9 cellular contexts compared by ENCODE assay signal in the genomic region with DNA sequence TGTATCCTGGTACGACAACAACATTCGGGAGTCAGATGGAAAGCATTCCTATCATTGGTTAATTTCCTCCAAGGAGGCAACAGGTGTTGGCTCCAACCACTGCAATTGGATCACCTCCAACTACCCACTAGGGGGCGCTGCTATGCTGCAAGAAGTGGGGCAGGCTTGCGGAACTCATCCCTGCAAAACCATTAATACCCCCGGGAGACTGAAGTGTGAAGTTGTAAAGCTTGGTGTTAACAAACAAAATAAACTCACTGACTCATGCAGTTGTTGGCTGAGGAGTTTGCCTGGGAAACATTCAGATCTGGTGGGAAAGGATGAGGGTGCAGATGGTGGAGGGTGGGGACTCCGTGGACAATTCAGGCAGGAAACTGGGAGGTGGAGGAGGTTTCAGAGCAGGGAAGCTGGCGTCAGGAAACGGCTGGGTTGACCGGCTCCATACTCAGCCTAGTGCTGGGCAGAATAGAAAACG.
DNase-seq lines count a peak whose midpoint lies in the region; ATAC-seq and TF ChIP-seq lines count a peak whose summit lies in the region.
"Had no signal": no experiment of that assay in that cellular context is flagged by ENCODE, and none has a peak within 500 bp of the region (broad histone marks: within the 10 kb centered on the region; RNA-seq: fewer than 3 reads in every experiment).

No MANE protein-coding gene starts in this region.

- no peaks in the 10 kb centered on the region for H3K4me1 Mint-ChIP-seq in endodermal cell

- H3K4me3 ChIP-seq in endodermal cell (ENCODE audit: low read length): no peak overlapping the region
- no peak overlapping the region for H3K4me3 ChIP-seq in mesenchymal stem cell (ENCODE audit: insufficient read depth in 1 of 2, low read depth in 1 of 2, low read length in 2 of 2)

- peak overlapping the region in 1 of 2 experiments; percentile 41 for H3K14ac ChIP-seq in mesenchymal stem cell (ENCODE audit: low read length in 2 of 2)

- H3K27me3 Mint-ChIP-seq in endodermal cell (ENCODE audit: insufficient read depth): peaks cover 15% of the 10 kb centered on the region

- peaks cover 10% of the 10 kb centered on the region for H3K9me3 ChIP-seq in endodermal cell (ENCODE audit: control insufficient read depth, low read length)
- no peaks in the 10 kb centered on the region for H3K9me3 ChIP-seq in mesenchymal stem cell (ENCODE audit: control insufficient read depth, low read length)

- no peak overlapping the region for H2BK15ac ChIP-seq in mesenchymal stem cell (ENCODE audit: low read depth, poor library complexity, severe bottlenecking)

- no peak overlapping the region for H2AFZ ChIP-seq in mesenchymal stem cell (ENCODE audit: low read depth, low read length)

- H3K18ac ChIP-seq in mesenchymal stem cell (ENCODE audit: low read depth in 1 of 2, low read length in 2 of 2): no peak overlapping the region

- TF ChIP-seq CTCF in GM12872 (IDR thresholded peaks at IDR 0.05; ENCODE audit: insufficient read depth, low read depth, low read length): peak; percentile 70
- peak; percentile 98 for TF ChIP-seq CTCF in endodermal cell (conservative IDR thresholded peaks at IDR 0.05)

- ATAC-seq in GM21390 (IDR thresholded peaks at IDR 0.05; ENCODE audit: unreplicated experiment): no peak

- no peak overlapping the region for H4K91ac ChIP-seq in mesenchymal stem cell (ENCODE audit: low read length)

- H3K4me1 ChIP-seq in endodermal cell (ENCODE audit: control insufficient read depth, insufficient read depth, low read length): peaks cover 7% of the 10 kb centered on the region
- H3K4me1 ChIP-seq in mesenchymal stem cell (ENCODE audit: control insufficient read depth, insufficient read depth, low read depth, low read length): peaks cover 2% of the 10 kb centered on the region

- H3K9me3 Mint-ChIP-seq in endodermal cell: no peaks in the 10 kb centered on the region
- H3K9me3 Mint-ChIP-seq: memory B cell had no signal

- no peaks in the 10 kb centered on the region for H3K36me3 ChIP-seq in endodermal cell (ENCODE audit: control insufficient read depth, insufficient read depth, low read length)
- H3K36me3 ChIP-seq in mesenchymal stem cell (ENCODE audit: control insufficient read depth in 1 of 2, insufficient read depth in 2 of 2, low read depth in 1 of 2, low read length in 2 of 2): no peaks in the 10 kb centered on the region

- no peak overlapping the region for H3K4me3 Mint-ChIP-seq in endodermal cell
- H3K4me3 Mint-ChIP-seq: memory B cell had no signal

- WGBS in endodermal cell (ENCODE audit: insufficient coverage in 1 of 2, insufficient read length in 1 of 2), 2 experiments: 19 to 33% methylated on average over 4 to 10 of the region's 10 CpGs
- 5% methylated on average over 9 of the region's 10 CpGs for WGBS in mesenchymal stem cell

- no peak overlapping the region for H2BK12ac ChIP-seq in mesenchymal stem cell (ENCODE audit: low read length in 2 of 2)

- no peak overlapping the region for H3K23ac ChIP-seq in mesenchymal stem cell (ENCODE audit: low read length in 2 of 2)

- no peak overlapping the region for H2BK5ac ChIP-seq in mesenchymal stem cell (ENCODE audit: low read depth, low read length, poor library complexity, severe bottlenecking)

- no peaks in the 10 kb centered on the region for H3K79me1 ChIP-seq in mesenchymal stem cell (replicated peaks; ENCODE audit: low read length, poor library complexity, severe bottlenecking)

- H3K4me2 ChIP-seq in mesenchymal stem cell (ENCODE audit: low read length, poor library complexity, severe bottlenecking): no peak overlapping the region

- H3K27ac ChIP-seq in endodermal cell (ENCODE audit: low read depth, low read length) (no peak overlapping the region), mesenchymal stem cell (ENCODE audit: low read length, poor library complexity, severe bottlenecking) (no peak overlapping the region)

- H3K9ac ChIP-seq in endodermal cell (ENCODE audit: extremely low read depth, low read length, poor library complexity, severe bottlenecking) (no peak overlapping the region), mesenchymal stem cell (ENCODE audit: low read length) (no peak overlapping the region)

- H3K36me3 Mint-ChIP-seq in endodermal cell (ENCODE audit: low read depth): no peaks in the 10 kb centered on the region
- H3K36me3 Mint-ChIP-seq: memory B cell had no signal

- no peak overlapping the region for H2BK120ac ChIP-seq in mesenchymal stem cell (ENCODE audit: low read depth, low read length)

- no peak overlapping the region for H3K4ac ChIP-seq in mesenchymal stem cell (ENCODE audit: low read depth in 1 of 2, low read length in 2 of 2)

- H3K27me3 ChIP-seq in endodermal cell (ENCODE audit: control insufficient read depth, insufficient read depth, low read length, poor library complexity, severe bottlenecking) (peaks cover 59% of the 10 kb centered on the region), mesenchymal stem cell (ENCODE audit: control insufficient read depth in 1 of 2, insufficient read depth in 1 of 2, low read length in 2 of 2) (peaks cover 12 to 56% of the 10 kb centered on the region in 2 experiments)

- H2AK5ac ChIP-seq in mesenchymal stem cell (ENCODE audit: low read length, severe bottlenecking): no peak overlapping the region

- peak; percentile 11 for DNase-seq in 8988T
- DNase-seq in NCI-H2196 (lab: John Stamatoyannopoulos, UW; ENCODE audit: unreplicated experiment): peak; percentile 88
- peak; percentile 28 for DNase-seq in activated CD4-positive, alpha-beta T cell treated with anti-CD3 and anti-CD28 coated beads, Interleukin-2, amount 50 U/mL, for 1 hour
- DNase-seq in endodermal cell: peak; percentile 97
- DNase-seq in mesenchymal stem cell: peak; percentile 35
- peak; percentile 39 for DNase-seq in stimulated activated CD8-positive, alpha-beta memory T cell treated with anti-CD3 and anti-CD28 coated beads, Interleukin-4, amount 100 ng/mL, for 24 hours (ENCODE audit: low read depth)

- no peak overlapping the region for H4K8ac ChIP-seq in mesenchymal stem cell (ENCODE audit: low read length)

- H3K27ac Mint-ChIP-seq in endodermal cell: no peak overlapping the region
- H3K27ac Mint-ChIP-seq: memory B cell had no signal

Comparison
In these comparisons a context has a peak if more than half of its experiments do, and no peak if none do; other contexts are left out.
1. DNase-seq: peak in every context shown above with its lines; median percentile 97 in endodermal cell; 88 in NCI-H2196; 39 in stimulated activated CD8-positive, alpha-beta memory T cell treated with anti-CD3 and anti-CD28 coated beads, Interleukin-4, amount 100 ng/mL, for 24 hours; 35 in mesenchymal stem cell; 28 in activated CD4-positive, alpha-beta T cell treated with anti-CD3 and anti-CD28 coated beads, Interleukin-2, amount 50 U/mL, for 1 hour; 11 in 8988T.